In genomic region chr2:149990965-149991364, GRCh38 we compare ENCODE assay signal across 19 cellular contexts.
DNase-seq lines count a peak whose midpoint lies in the region; ATAC-seq, FAIRE-seq and TF ChIP-seq lines count a peak whose summit lies in the region.
"Had no signal": no experiment of that assay in that cellular context is flagged by ENCODE, and none has a peak within 500 bp of the region (broad histone marks: within the 10 kb centered on the region; RNA-seq: fewer than 3 reads in every experiment).

No MANE protein-coding gene starts in this region.

- 68 to 71% methylated on average over 2 of the region's 2 CpGs for WGBS in gastroesophageal sphincter (ENCODE audit: low coverage in 1 of 2), 2 donors

- H3K27me3 ChIP-seq in PC-9 (ENCODE audit: insufficient read depth, low read depth), result no peaks in the 10 kb centered on the region
- no peaks in the 10 kb centered on the region for H3K27me3 ChIP-seq in SJSA1 (replicated peaks)
- H3K27me3 ChIP-seq in gastroesophageal sphincter, result no peaks in the 10 kb centered on the region
- H3K27me3 ChIP-seq: BLaER1 had no signal

- H3K27ac ChIP-seq in PC-9 (peak overlapping the region; percentile 94), SJSA1 (peak overlapping the region; percentile 55), gastroesophageal sphincter (no peak overlapping the region)
- H3K27ac ChIP-seq: BLaER1, C4-2B, GM23248 had no signal

- H2AFZ ChIP-seq in PC-9, result no peak overlapping the region
- H2AFZ ChIP-seq: GM23248 had no signal

- no peak for TF ChIP-seq CTCF in PC-9 (conservative IDR thresholded peaks at IDR 0.05)
- TF ChIP-seq CTCF in gastroesophageal sphincter (IDR thresholded peaks at IDR 0.05), result no peak

- H3K9me3 ChIP-seq in PC-9 (ENCODE audit: insufficient read depth, low read depth) (peaks cover 7% of the 10 kb centered on the region; the same call in 1 of the 2 replicates), SJSA1 (replicated peaks) (no peaks in the 10 kb centered on the region), gastroesophageal sphincter (no peaks in the 10 kb centered on the region)
- H3K9me3 ChIP-seq: BLaER1, Caco-2 had no signal

- no peak for ATAC-seq in gastroesophageal sphincter
- ATAC-seq: CD8-positive, alpha-beta T cell; GM12878 had no signal

- POLR2A ChIA-PET in PC-9 (lab: Charles Lee; ENCODE audit: unreplicated experiment), result interaction anchor here (0.6 kb wide), 2 partner anchors 537 to 538 kb away, joined by 10 read pairs; no protein-coding TSS in a partner anchor

- no peak for TF ChIP-seq EP300 in gastroesophageal sphincter (IDR thresholded peaks at IDR 0.05)

- DNase-seq in PC-9 (no peak), SJSA1 (ENCODE audit: low read depth in 1 of 2, low spot score in 2 of 2) (no peak), KBM-7 (no peak), urothelium cell line (ENCODE audit: low spot score) (no peak)
- DNase-seq: Caco-2; CD4-positive, CD25-positive, alpha-beta regulatory T cell; CD8-positive, alpha-beta T cell; DMS153; GDM1; H7; HCEC 1CT had no signal

- H3K4me2 ChIP-seq in PC-9, result no peak overlapping the region
- H3K4me2 ChIP-seq: BLaER1 had no signal

- intact Hi-C loops in PC-9 (cut with micrococcal nuclease; ENCODE audit: unreplicated experiment), result loop anchor here (2.0 to 5.0 kb wide), 3 partner anchors 256 to 1246 kb away; no protein-coding TSS in a partner anchor

- BruUV-seq in PC-9 (replicated peaks; lab: Mats Ljungman, UMichigan), result no TSS peak

- H3F3A ChIP-seq in PC-9 (ENCODE audit: insufficient read depth, low read depth), result peaks cover 26% of the 10 kb centered on the region

- no peak for TF ChIP-seq POLR2A in gastroesophageal sphincter (IDR thresholded peaks at IDR 0.05)

- FAIRE-seq in endometrium (lab: Jason Lieb, UNC) (peak; percentile 48), urothelium cell line (lab: Jason Lieb, UNC) (no peak)
- FAIRE-seq: GM12878, GM19239, H1 had no signal

- in situ Hi-C loops in KBM-7 (cut with MboI; ENCODE audit: low pct_unique_long_range_greater_than_20kb, low sequenced_read_pairs), result no loop called here

- no peaks in the 10 kb centered on the region for H4K20me1 ChIP-seq in PC-9 (ENCODE audit: insufficient read depth)
- H4K20me1 ChIP-seq: BLaER1 had no signal

- CTCF ChIA-PET in PC-9 (lab: Charles Lee), result no interaction called here

- H3K4me1 ChIP-seq in PC-9 (replicated peaks; ENCODE audit: insufficient read depth), result peaks cover 39% of the 10 kb centered on the region
- H3K4me1 ChIP-seq in SJSA1 (replicated peaks), result peaks cover 50% of the 10 kb centered on the region
- no peaks in the 10 kb centered on the region for H3K4me1 ChIP-seq in gastroesophageal sphincter

- no peaks in the 10 kb centered on the region for H3K9me2 ChIP-seq in PC-9 (ENCODE audit: insufficient read depth)

- H3K79me2 ChIP-seq in PC-9 (ENCODE audit: low read depth), result no peaks in the 10 kb centered on the region

- H3K4me3 ChIP-seq in PC-9 (no peak overlapping the region), SJSA1 (no peak overlapping the region), gastroesophageal sphincter (no peak overlapping the region)
- H3K4me3 ChIP-seq: BLaER1, GM12878, GM23248 had no signal

- H3K36me3 ChIP-seq in PC-9 (ENCODE audit: low read depth), result no peaks in the 10 kb centered on the region
- H3K36me3 ChIP-seq in SJSA1, result no peaks in the 10 kb centered on the region
- H3K36me3 ChIP-seq in gastroesophageal sphincter, result no peaks in the 10 kb centered on the region
- H3K36me3 ChIP-seq: BLaER1 had no signal

Comparison
In these comparisons a context has a peak if more than half of its experiments do, and no peak if none do; other contexts are left out.
1. H3K27ac ChIP-seq: peak in PC-9 (single experiment) and SJSA1 (single experiment); none in gastroesophageal sphincter (0 of 4).